In genomic region chr11:44943696-44944095, GRCh38 we compare ENCODE assay signal across 15 cellular contexts. TPM values are rescaled to one million over a fixed set of nuclear protein-coding genes. Genes with fewer than 3 reads are reported as not detected.
DNase-seq lines count a peak whose midpoint lies in the region; ATAC-seq and TF ChIP-seq lines count a peak whose summit lies in the region.
"Had no signal": no experiment of that assay in that cellular context is flagged by ENCODE, and none has a peak within 500 bp of the region (broad histone marks: within the 10 kb centered on the region; RNA-seq: fewer than 3 reads in every experiment).

No MANE protein-coding gene starts in this region.

- CTCF ChIA-PET in Panc1 (lab: Charles Lee): no interaction called here

- H3K4me3 Mint-ChIP-seq in IgD-negative memory B cell: peak overlapping the region; percentile 64 to 89 (median 73)
- H3K4me3 Mint-ChIP-seq: immature natural killer cell had no signal

- TF ChIP-seq POLR2A in transverse colon (IDR thresholded peaks at IDR 0.05): no peak

- H3K14ac ChIP-seq in mesenchymal stem cell (ENCODE audit: low read length in 2 of 2): no peak overlapping the region

- 80% methylated on average over 7 of the region's 7 CpGs for WGBS in mesenchymal stem cell
- WGBS in transverse colon (ENCODE audit: low coverage in 1 of 2), 2 donors: 60 to 62% methylated on average over 2 to 7 of the region's 7 CpGs

- H3K4me1 ChIP-seq in Panc1 (ENCODE audit: control insufficient read depth, insufficient read depth, low read length) (peaks cover 55% of the 10 kb centered on the region), mesenchymal stem cell (ENCODE audit: control insufficient read depth, insufficient read depth, low read depth, low read length) (peaks cover 27% of the 10 kb centered on the region), transverse colon (peaks cover 9 to 36% (median 12%) of the 10 kb centered on the region in 4 donors)

- intact Hi-C loops in Panc1 (cut with micrococcal nuclease; ENCODE audit: unreplicated experiment): loop anchor here (10.0 kb wide), 1 partner anchor 71 kb away; no protein-coding TSS in a partner anchor
- intact Hi-C loops in transverse colon (cut with DNase I; ENCODE audit: low total_unique reads): no loop called here

- H3K36me3 ChIP-seq in Panc1 (ENCODE audit: control insufficient read depth, insufficient read depth, low read length): no peaks in the 10 kb centered on the region
- H3K36me3 ChIP-seq in mesenchymal stem cell (ENCODE audit: control insufficient read depth in 1 of 2, insufficient read depth in 2 of 2, low read depth in 1 of 2, low read length in 2 of 2): peaks cover 21 to 29% of the 10 kb centered on the region in 2 experiments
- H3K36me3 ChIP-seq in transverse colon: no peaks in the 10 kb centered on the region

- no peak overlapping the region for H3K4me2 ChIP-seq in mesenchymal stem cell (ENCODE audit: low read length, poor library complexity, severe bottlenecking)

- H3K36me3 Mint-ChIP-seq in IgD-negative memory B cell: peaks cover 2% of the 10 kb centered on the region
- H3K36me3 Mint-ChIP-seq: immature natural killer cell had no signal

- H3K4ac ChIP-seq in mesenchymal stem cell (ENCODE audit: low read depth in 1 of 2, low read length in 2 of 2): no peak overlapping the region

- BruUV-seq in Panc1 (replicated peaks; lab: Mats Ljungman, UMichigan): no TSS peak

- no peak overlapping the region for H3K9ac ChIP-seq in mesenchymal stem cell (ENCODE audit: low read length)

- H3K27ac ChIP-seq in Panc1 (ENCODE audit: low read length) (no peak overlapping the region), mesenchymal stem cell (ENCODE audit: low read length, poor library complexity, severe bottlenecking) (no peak overlapping the region), transverse colon (peak overlapping the region in 2 of 4 donors; percentile 5 to 42)
- H3K27ac ChIP-seq: C4-2B, foreskin keratinocyte had no signal

- in situ Hi-C loops in Panc1 (cut with HindIII; ENCODE audit: low pct_unique_long_range_greater_than_20kb, low sequenced_read_pairs) (no loop called here), transverse colon (cut with MboI; ENCODE audit: low pct_ligation_motif_present in 1 of 4, low pct_unique_long_range_greater_than_20kb in 1 of 4, low sequenced_read_pairs in 3 of 4) (loop anchor here in 2 of 4 donors (25.0 kb wide), 1 partner anchor 394 kb away; no protein-coding TSS in a partner anchor)

- no peak overlapping the region for H2AFZ ChIP-seq in mesenchymal stem cell (ENCODE audit: low read depth, low read length)

- H3K27ac Mint-ChIP-seq in IgD-negative memory B cell: peak overlapping the region; percentile 90 to 96 (median 95)
- H3K27ac Mint-ChIP-seq: immature natural killer cell had no signal

- H2BK120ac ChIP-seq in mesenchymal stem cell (ENCODE audit: low read depth, low read length): no peak overlapping the region

- POLR2A ChIA-PET in Panc1 (lab: Charles Lee): no interaction called here

- H2BK15ac ChIP-seq in mesenchymal stem cell (ENCODE audit: low read depth, poor library complexity, severe bottlenecking): no peak overlapping the region

- H3K4me1 Mint-ChIP-seq in IgD-negative memory B cell: peaks cover 29 to 60% (median 42%) of the 10 kb centered on the region in 3 donors

- ATAC-seq in Panc1: 0 out of 2 replicates have a peak, but pooled peaks have one; percentile 10
- ATAC-seq: foreskin keratinocyte had no signal

- no peak overlapping the region for H3K4me3 ChIP-seq in Panc1 (ENCODE audit: low read depth in 2 of 2, low read length in 2 of 2)
- H3K4me3 ChIP-seq in mesenchymal stem cell (ENCODE audit: insufficient read depth in 1 of 2, low read depth in 1 of 2, low read length in 2 of 2): no peak overlapping the region
- no peak overlapping the region for H3K4me3 ChIP-seq in transverse colon

- H2BK5ac ChIP-seq in mesenchymal stem cell (ENCODE audit: low read depth, low read length, poor library complexity, severe bottlenecking): no peak overlapping the region

- no peak for TF ChIP-seq EP300 in transverse colon (IDR thresholded peaks at IDR 0.05; ENCODE audit: low read depth)

- peak; percentile 89 for DNase-seq in DMS53 (lab: John Stamatoyannopoulos, UW)
- no peak for DNase-seq in Panc1 (ENCODE audit: low read depth, low spot score)
- no peak for DNase-seq in mesenchymal stem cell
- no peak for DNase-seq in transverse colon
- no peak for DNase-seq in GOT3 (lab: John Stamatoyannopoulos, UW)
- no peak for DNase-seq in GM19240 (ENCODE audit: insufficient read length, low spot score)
- no peak for DNase-seq in kidney glomerular epithelial cell (lab: John Stamatoyannopoulos, UW)
- DNase-seq: activated CD4-positive, CD25-positive, alpha-beta regulatory T cell treated with anti-CD3 and anti-CD28 coated beads, Interleukin-2, amount 50 U/mL, for 72 hours; activated T-cell treated with anti-CD3 and anti-CD28 coated beads, Interleukin-2, amount 50 U/mL, for 1 hour; foreskin keratinocyte; immature natural killer cell; MM.1S; retina had no signal

- peak overlapping the region; percentile 32 for H4K8ac ChIP-seq in mesenchymal stem cell (ENCODE audit: low read length)

- H4K91ac ChIP-seq in mesenchymal stem cell (ENCODE audit: low read length): no peak overlapping the region

- H3K18ac ChIP-seq in mesenchymal stem cell (ENCODE audit: low read depth in 1 of 2, low read length in 2 of 2): no peak overlapping the region

- H3K23ac ChIP-seq in mesenchymal stem cell (ENCODE audit: low read length in 2 of 2): no peak overlapping the region

- no peak overlapping the region for H2BK12ac ChIP-seq in mesenchymal stem cell (ENCODE audit: low read length in 2 of 2)

- H2AK5ac ChIP-seq in mesenchymal stem cell (ENCODE audit: low read length, severe bottlenecking): no peak overlapping the region

- H3K9me3 ChIP-seq in Panc1 (ENCODE audit: control insufficient read depth, insufficient read depth, low read depth, low read length): no peaks in the 10 kb centered on the region
- no peaks in the 10 kb centered on the region for H3K9me3 ChIP-seq in mesenchymal stem cell (ENCODE audit: control insufficient read depth, low read length)
- H3K9me3 ChIP-seq in transverse colon: no peaks in the 10 kb centered on the region

- H3K27me3 ChIP-seq in Panc1 (ENCODE audit: control insufficient read depth, insufficient read depth, low read length): no peaks in the 10 kb centered on the region
- no peaks in the 10 kb centered on the region for H3K27me3 ChIP-seq in mesenchymal stem cell (ENCODE audit: control insufficient read depth in 1 of 2, insufficient read depth in 1 of 2, low read length in 2 of 2)
- H3K27me3 ChIP-seq in transverse colon: no peaks in the 10 kb centered on the region
- H3K27me3 ChIP-seq: foreskin keratinocyte had no signal

- H3K79me1 ChIP-seq in mesenchymal stem cell (replicated peaks; ENCODE audit: low read length, poor library complexity, severe bottlenecking): peaks cover 30% of the 10 kb centered on the region

- no peaks in the 10 kb centered on the region for H3K9me3 Mint-ChIP-seq in IgD-negative memory B cell

- H3K27me3 Mint-ChIP-seq in IgD-negative memory B cell: no peaks in the 10 kb centered on the region

- TF ChIP-seq CTCF in Panc1 (IDR thresholded peaks at IDR 0.05) (no peak), transverse colon (IDR thresholded peaks at IDR 0.05) (no peak)

RNA-seq across cellular contexts. Expression of gene TP53I11, which starts 7.0 kb away (rescaled TPM):
- polyA plus RNA-seq in IgD-negative memory B cell: 44.0 TPM
- total RNA-seq in Panc1 (2021; ENCODE audit: unreplicated experiment) (132 TPM), transverse colon (10 to 100 TPM; 41.5 to 90.0 (median 56.4) TPM)
- polyA plus RNA-seq in Panc1 (2012; ENCODE audit: insufficient read length): 179 TPM
- 235 TPM for polyA plus RNA-seq in mesenchymal stem cell (2013, experiment 1 of 2)
- polyA plus RNA-seq in mesenchymal stem cell (2013, experiment 2 of 2): 235 TPM
